In genomic region chr15:26716069-26716468, GRCh38 we compare ENCODE assay signal across 36 cellular contexts. TPM values are rescaled to one million over a fixed set of nuclear protein-coding genes. Genes with fewer than 3 reads are reported as not detected.
"Had no signal": no experiment of that assay in that cellular context is flagged by ENCODE, and none has a peak within 500 bp of the region (broad histone marks: within the 10 kb centered on the region; RNA-seq: fewer than 3 reads in every experiment).

No MANE protein-coding gene starts in this region.

- DNase-seq: activated B cell treated with CpG ODN at 0.5 μM for 24 hours; activated CD4-positive, alpha-beta memory T cell treated with anti-CD3 and anti-CD28 coated beads for 36 hours; activated CD4-positive, alpha-beta T cell treated with anti-CD3 and anti-CD28 coated beads for 36 hours; activated CD4-positive, alpha-beta T cell treated with anti-CD3 and anti-CD28 coated beads, Interleukin-2, amount 10 ng/mL, durations not matched to agents 24 days and 14 days; activated CD4-positive, CD25-positive, alpha-beta regulatory T cell treated with anti-CD3 and anti-CD28 coated beads, Interleukin-2, amount 50 U/mL, for 72 hours; activated CD8-positive, alpha-beta memory T cell treated with anti-CD3 and anti-CD28 coated beads, Interleukin-2, amount 10 ng/mL, durations not matched to agents 7 days and 5 days; activated CD8-positive, alpha-beta memory T cell treated with anti-CD3 and anti-CD28 coated beads, Interleukin-2, amount 50 U/mL, for 4 hours; activated CD8-positive, alpha-beta T cell treated with anti-CD3 and anti-CD28 coated beads, Interleukin-2, amount 10 ng/mL, durations not matched to agents 7 days and 5 days; activated gamma-delta T cell; activated naive CD4-positive, alpha-beta T cell; activated naive CD4-positive, alpha-beta T cell treated with anti-CD3 and anti-CD28 coated beads, Interleukin-2, amount 10 ng/mL, durations not matched to agents 7 days and 5 days; activated naive CD8-positive, alpha-beta T cell treated with anti-CD3 and anti-CD28 coated beads, Interleukin-2, amount 10 ng/mL, durations not matched to agents 7 days and 5 days; activated T-cell treated with anti-CD3 and anti-CD28 coated beads, Interleukin-2, amount 50 U/mL, for 1 hour; activated T-cell treated with anti-CD3 and anti-CD28 coated beads, Interleukin-2, amount 50 U/mL, for 48 hours; effector CD8-positive, alpha-beta T cell; esophagus squamous epithelium; foreskin melanocyte; heart left ventricle; T-helper 1 cell; T-helper 17 cell; T1000; WERI-Rb-1 had no signal

- H3K4me3 Mint-ChIP-seq: activated B cell treated with CpG ODN at 0.5 μM for 24 hours; activated CD4-positive, alpha-beta memory T cell treated with anti-CD3 and anti-CD28 coated beads for 36 hours; activated CD4-positive, alpha-beta T cell treated with anti-CD3 and anti-CD28 coated beads for 36 hours; activated CD4-positive, alpha-beta T cell treated with anti-CD3 and anti-CD28 coated beads, Interleukin-2, amount 10 ng/mL, durations not matched to agents 24 days and 14 days; activated CD8-positive, alpha-beta memory T cell treated with anti-CD3 and anti-CD28 coated beads, Interleukin-2, amount 10 ng/mL, durations not matched to agents 7 days and 5 days; activated CD8-positive, alpha-beta T cell treated with anti-CD3 and anti-CD28 coated beads, Interleukin-2, amount 10 ng/mL, durations not matched to agents 7 days and 5 days; activated naive CD4-positive, alpha-beta T cell treated with anti-CD3 and anti-CD28 coated beads, Interleukin-2, amount 10 ng/mL, durations not matched to agents 7 days and 5 days; activated naive CD8-positive, alpha-beta T cell treated with anti-CD3 and anti-CD28 coated beads, Interleukin-2, amount 10 ng/mL, durations not matched to agents 7 days and 5 days; brain; central memory CD8-positive, alpha-beta T cell; T-helper 17 cell; T-helper 2 cell treated with Interferon-gamma antibody and Interleukin-4, amounts not matched to agents 5 μg/mL and 100 μg/mL, for 36 hours had no signal

- FAIRE-seq: colon, endometrium, endothelial cell of umbilical vein had no signal

- H3K27ac Mint-ChIP-seq: activated B cell treated with CpG ODN at 0.5 μM for 24 hours; activated CD4-positive, alpha-beta memory T cell treated with anti-CD3 and anti-CD28 coated beads for 36 hours; activated CD4-positive, alpha-beta T cell treated with anti-CD3 and anti-CD28 coated beads for 36 hours; activated CD4-positive, alpha-beta T cell treated with anti-CD3 and anti-CD28 coated beads, Interleukin-2, amount 10 ng/mL, durations not matched to agents 24 days and 14 days; activated CD8-positive, alpha-beta memory T cell treated with anti-CD3 and anti-CD28 coated beads, Interleukin-2, amount 10 ng/mL, durations not matched to agents 7 days and 5 days; activated CD8-positive, alpha-beta T cell treated with anti-CD3 and anti-CD28 coated beads, Interleukin-2, amount 10 ng/mL, durations not matched to agents 7 days and 5 days; activated naive CD4-positive, alpha-beta T cell treated with anti-CD3 and anti-CD28 coated beads, Interleukin-2, amount 10 ng/mL, durations not matched to agents 7 days and 5 days; activated naive CD4-positive, alpha-beta T cell treated with anti-CD3 and anti-CD28 coated beads, Interleukin-2, amount 50 U/mL, for 72 hours; activated naive CD8-positive, alpha-beta T cell treated with anti-CD3 and anti-CD28 coated beads, Interleukin-2, amount 10 ng/mL, durations not matched to agents 7 days and 5 days; T-helper 17 cell; T-helper 2 cell treated with Interferon-gamma antibody and Interleukin-4, amounts not matched to agents 5 μg/mL and 100 μg/mL, for 36 hours had no signal

- H3K36me3 ChIP-seq: ascending aorta, breast epithelium, cardiac muscle cell, esophagus squamous epithelium, gastroesophageal sphincter, heart left ventricle, WERI-Rb-1 had no signal

- ATAC-seq: activated CD4-positive, alpha-beta T cell treated with anti-CD3 and anti-CD28 coated beads for 36 hours; activated CD8-positive, alpha-beta memory T cell treated with anti-CD3 and anti-CD28 coated beads, Interleukin-2, amount 10 ng/mL, durations not matched to agents 7 days and 5 days; activated CD8-positive, alpha-beta T cell treated with anti-CD3 and anti-CD28 coated beads, Interleukin-2, amount 10 ng/mL, durations not matched to agents 7 days and 5 days; activated naive CD4-positive, alpha-beta T cell treated with anti-CD3 and anti-CD28 coated beads, Interleukin-2, amount 50 U/mL, for 72 hours; gastroesophageal sphincter; heart left ventricle; T-helper 17 cell had no signal

- H3K36me3 Mint-ChIP-seq: activated CD4-positive, alpha-beta memory T cell treated with anti-CD3 and anti-CD28 coated beads for 36 hours; activated naive CD4-positive, alpha-beta T cell treated with anti-CD3 and anti-CD28 coated beads, Interleukin-2, amount 10 ng/mL, durations not matched to agents 7 days and 5 days; brain had no signal

- H3K27ac ChIP-seq: ascending aorta, breast epithelium, cardiac muscle cell, epithelial cell of prostate, esophagus squamous epithelium, gastroesophageal sphincter, heart left ventricle, WERI-Rb-1 had no signal

- H3K27me3 ChIP-seq: ascending aorta, breast epithelium, esophagus squamous epithelium had no signal

- H3K9me3 ChIP-seq: ascending aorta, breast epithelium, gastroesophageal sphincter, heart left ventricle had no signal

- H3K4me3 ChIP-seq: ascending aorta, breast epithelium, cardiac muscle cell, esophagus squamous epithelium, gastroesophageal sphincter, heart left ventricle had no signal

- H3K4me1 Mint-ChIP-seq: activated B cell treated with CpG ODN at 0.5 μM for 24 hours; activated CD4-positive, alpha-beta T cell treated with anti-CD3 and anti-CD28 coated beads for 36 hours; activated CD4-positive, alpha-beta T cell treated with anti-CD3 and anti-CD28 coated beads, Interleukin-2, amount 10 ng/mL, durations not matched to agents 24 days and 14 days; activated CD8-positive, alpha-beta memory T cell treated with anti-CD3 and anti-CD28 coated beads, Interleukin-2, amount 10 ng/mL, durations not matched to agents 7 days and 5 days; activated naive CD4-positive, alpha-beta T cell treated with anti-CD3 and anti-CD28 coated beads, Interleukin-2, amount 10 ng/mL, durations not matched to agents 7 days and 5 days; activated naive CD8-positive, alpha-beta T cell treated with anti-CD3 and anti-CD28 coated beads, Interleukin-2, amount 10 ng/mL, durations not matched to agents 7 days and 5 days; central memory CD8-positive, alpha-beta T cell; T-helper 17 cell had no signal

- H3K4me1 ChIP-seq: ascending aorta, breast epithelium, esophagus squamous epithelium, gastroesophageal sphincter, heart left ventricle had no signal

- H3K27me3 Mint-ChIP-seq: activated B cell treated with CpG ODN at 0.5 μM for 24 hours; activated CD4-positive, alpha-beta T cell treated with anti-CD3 and anti-CD28 coated beads for 36 hours; activated CD4-positive, alpha-beta T cell treated with anti-CD3 and anti-CD28 coated beads, Interleukin-2, amount 10 ng/mL, durations not matched to agents 24 days and 14 days; activated CD8-positive, alpha-beta memory T cell treated with anti-CD3 and anti-CD28 coated beads, Interleukin-2, amount 10 ng/mL, durations not matched to agents 7 days and 5 days; activated naive CD4-positive, alpha-beta T cell treated with anti-CD3 and anti-CD28 coated beads, Interleukin-2, amount 10 ng/mL, durations not matched to agents 7 days and 5 days; activated naive CD8-positive, alpha-beta T cell treated with anti-CD3 and anti-CD28 coated beads, Interleukin-2, amount 10 ng/mL, durations not matched to agents 7 days and 5 days; brain; central memory CD8-positive, alpha-beta T cell; T-helper 17 cell had no signal

RNA-seq across cellular contexts. Expression of gene GABRB3, which starts 56.8 kb away (rescaled TPM):
- total RNA-seq: activated B cell treated with CpG ODN at 0.5 μM for 24 hours; activated CD4-positive, alpha-beta T cell treated with anti-CD3 and anti-CD28 coated beads for 36 hours; activated CD4-positive, alpha-beta T cell treated with anti-CD3 and anti-CD28 coated beads, Interleukin-2, amount 10 ng/mL, durations not matched to agents 24 days and 14 days; activated CD8-positive, alpha-beta memory T cell treated with anti-CD3 and anti-CD28 coated beads for 36 hours; activated CD8-positive, alpha-beta memory T cell treated with anti-CD3 and anti-CD28 coated beads, Interleukin-2, amount 10 ng/mL, durations not matched to agents 7 days and 5 days; activated naive CD4-positive, alpha-beta T cell treated with anti-CD3 and anti-CD28 coated beads, Interleukin-2, amount 50 U/mL, for 72 hours; activated naive CD8-positive, alpha-beta T cell treated with anti-CD3 and anti-CD28 coated beads, Interleukin-2, amount 10 ng/mL, durations not matched to agents 7 days and 5 days; ascending aorta; endothelial cell of umbilical vein; glomerular endothelial cell; T-helper 17 cell had no signal
